ENCODE assay signal across 8 cellular contexts in the genomic region with DNA sequence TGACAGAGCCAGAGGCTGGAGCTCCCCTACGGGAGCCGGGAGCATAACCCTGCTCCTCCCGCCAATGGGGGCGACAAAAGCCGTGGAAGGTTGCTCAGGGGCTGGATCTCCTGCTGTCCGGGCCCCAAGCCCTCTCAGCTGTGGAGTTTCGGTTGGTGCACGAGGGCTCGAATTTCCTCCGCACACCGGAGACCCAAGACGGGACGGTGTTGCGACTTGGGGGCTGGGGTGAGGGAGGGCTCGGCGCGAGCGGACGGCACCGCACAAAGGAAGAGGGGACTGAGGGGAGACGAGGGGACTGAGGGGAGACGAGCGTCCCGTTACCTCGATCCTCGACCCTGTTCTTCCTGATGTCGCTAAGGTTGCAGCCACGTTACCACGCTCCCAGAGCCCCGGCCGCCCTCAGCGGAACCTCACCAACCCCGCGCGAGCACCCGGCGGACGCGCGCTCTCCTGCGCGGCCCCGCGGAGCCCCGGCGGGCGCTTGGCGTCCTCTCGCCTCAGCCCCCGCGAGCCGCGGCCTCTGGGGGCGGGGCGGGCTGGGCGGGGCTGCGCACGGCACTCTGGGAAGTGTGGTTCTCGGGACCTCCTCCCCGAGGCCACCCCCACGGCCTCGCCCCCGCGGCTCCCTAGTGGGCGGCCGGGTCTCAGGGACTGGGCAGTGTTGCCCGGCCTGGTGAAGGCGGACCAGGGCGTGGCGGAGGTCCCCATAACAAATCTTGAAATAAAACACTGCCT. TPM values are rescaled to one million over a fixed set of nuclear protein-coding genes. Genes with fewer than 3 reads are reported as not detected.
DNase-seq lines count a peak whose midpoint lies in the region; ATAC-seq lines count a peak whose summit lies in the region.

A gene (minus strand): TSS at position 525 of the 738 bp plus-strand sequence. CDS start 25,079 bp downstream, outside the sequence.

- ATAC-seq in GM19023 (IDR thresholded peaks at IDR 0.05; ENCODE audit: unreplicated experiment) (peak; percentile 86), HG03196 (IDR thresholded peaks at IDR 0.05; ENCODE audit: unreplicated experiment) (peak; percentile 91), left colon (peak; percentile 96)

- DNase-seq in AML-193 (lab: John Stamatoyannopoulos, UW), result peak; percentile 63 to 73
- DNase-seq in NCI-H345 treated with DMSO at 0.1 percent for 48 hours (lab: John Stamatoyannopoulos, UW; ENCODE audit: unreplicated experiment), result peak; percentile 53
- peak; percentile 88 for DNase-seq in activated CD4-positive, alpha-beta T cell treated with anti-CD3 and anti-CD28 coated beads for 48 hours
- peak; percentile 85 to 86 for DNase-seq in left colon
- DNase-seq in stimulated activated CD4-positive, alpha-beta T cell treated with anti-CD3 and anti-CD28 coated beads, Interleukin-2, amount 100 ng/mL, for 24 hours, result peak; percentile 84 to 86

- H3K27ac ChIP-seq in cingulate gyrus (ENCODE audit: low read depth, low read length), result peak within 1 kb of the TSS; percentile 65

- intact Hi-C loops in left colon (cut with DNase I, micrococcal nuclease), result no loop called here

RNA-seq across cellular contexts. Expression of the gene that starts here (rescaled TPM):
- total RNA-seq in left colon, result 10 to 100 TPM; 19.1 to 22.5 TPM

Comparison
In these comparisons a context has a peak if more than half of its experiments do, and no peak if none do; other contexts are left out.
1. Peak in every context shown above with its lines: DNase-seq, ATAC-seq and H3K27ac ChIP-seq.